1 cellular context compared by ENCODE assay signal in the genomic region with DNA sequence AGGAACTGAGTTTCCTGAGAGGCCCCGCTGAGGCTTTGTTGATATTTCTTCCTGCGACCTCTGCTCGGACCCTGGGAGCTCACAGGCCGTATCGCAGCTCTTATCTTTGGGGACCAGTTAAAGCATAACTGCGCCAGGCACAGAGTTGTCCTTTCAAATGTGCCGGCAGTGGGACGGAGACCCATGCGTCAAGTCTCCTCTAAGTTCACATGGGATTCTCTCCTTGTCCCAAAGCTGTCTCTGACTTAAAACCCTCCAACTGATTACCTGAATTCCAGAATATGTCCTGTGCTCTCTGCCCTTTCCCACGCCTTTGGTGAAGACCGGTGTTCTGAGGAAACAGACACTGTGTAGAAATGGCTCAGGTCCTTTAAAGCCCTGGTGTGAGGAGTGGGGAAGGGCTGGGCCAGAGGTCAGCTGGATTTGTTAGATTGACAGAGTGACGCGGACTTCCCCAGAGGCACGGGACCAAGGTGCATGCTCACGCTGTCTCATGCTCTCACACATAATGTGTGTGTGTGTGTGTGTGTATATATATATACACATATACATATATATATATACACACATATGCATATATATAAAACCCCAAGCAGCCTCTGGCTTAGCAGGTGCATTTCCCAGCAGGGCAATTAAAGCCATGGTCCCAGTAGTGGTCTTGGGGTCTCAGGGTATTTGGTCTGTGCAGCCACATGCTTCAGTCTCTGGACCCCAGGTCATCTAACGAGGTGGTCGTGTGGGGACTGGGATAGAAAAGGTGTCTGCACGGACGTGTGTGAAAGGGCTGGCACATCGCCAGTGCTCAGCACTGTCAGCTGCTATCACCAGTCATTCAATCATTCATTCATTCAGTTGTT.
TF ChIP-seq lines count a peak whose summit lies in the region.

No MANE protein-coding gene starts in this region.

TF ChIP-seq in endothelial cell of umbilical vein, 7 proteins besides CTCF, POLR2A, EP300 and RAD21:
- no peak for TF ChIP-seq FOS (IDR thresholded peaks at IDR 0.05; ENCODE audit: borderline replicate concordance, insufficient read depth, low read length)
